11 cellular contexts compared by ENCODE assay signal in the genomic region with DNA sequence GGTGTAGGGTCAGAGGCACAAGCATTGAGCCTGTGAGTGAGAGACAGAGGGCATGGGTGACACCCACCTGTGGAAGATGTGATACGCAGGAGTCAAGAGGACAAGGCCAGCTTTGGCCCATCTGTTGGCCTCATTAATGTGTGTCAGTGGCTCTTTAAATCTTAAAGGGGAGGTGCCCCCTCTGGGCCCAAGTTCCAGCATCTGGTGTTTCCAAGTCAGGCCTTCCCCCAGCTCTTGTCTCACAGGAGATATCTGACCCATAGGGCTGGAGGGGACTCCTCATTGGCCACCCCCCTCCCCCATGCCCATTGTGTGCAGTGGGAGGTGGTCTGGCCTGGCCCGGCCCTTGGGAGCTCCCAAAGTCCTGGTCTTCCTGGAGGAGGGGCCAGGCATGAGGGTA. TPM values are rescaled to one million over a fixed set of nuclear protein-coding genes. Genes with fewer than 3 reads are reported as not detected.
A peak's percentile ranks its signal among the peaks of the same experiment; 100 is the strongest.
DNase-seq lines count a peak whose midpoint lies in the region; ATAC-seq and TF ChIP-seq lines count a peak whose summit lies in the region.
"Had no signal": no experiment of that assay in that cellular context is flagged by ENCODE, and none has a peak within 500 bp of the region (broad histone marks: within the 10 kb centered on the region; RNA-seq: fewer than 3 reads in every experiment).

No MANE protein-coding gene starts in this region.

- intact Hi-C loops in mucosa of descending colon (cut with DNase I, micrococcal nuclease), result no loop called here

- no peaks in the 10 kb centered on the region for H3K27me3 Mint-ChIP-seq in IgD-negative memory B cell

- H3K79me1 ChIP-seq in mesenchymal stem cell (replicated peaks; ENCODE audit: low read length, poor library complexity, severe bottlenecking), result peaks cover 17% of the 10 kb centered on the region

- WGBS in mesenchymal stem cell, result 76% methylated on average over 2 of the region's 2 CpGs

- peaks cover 22 to 30% (median 26%) of the 10 kb centered on the region in 3 donors for H3K4me1 Mint-ChIP-seq in IgD-negative memory B cell

- TF ChIP-seq CTCF in AG10803 (conservative IDR thresholded peaks at IDR 0.05; ENCODE audit: low read length) (no peak), cardiac fibroblast (IDR thresholded peaks at IDR 0.05; ENCODE audit: low read depth, low read length) (no peak), mucosa of descending colon (IDR thresholded peaks at IDR 0.05) (no peak)

- H3K4me1 ChIP-seq in mesenchymal stem cell (ENCODE audit: control insufficient read depth, insufficient read depth, low read depth, low read length), result peaks cover 26% of the 10 kb centered on the region
- H3K4me1 ChIP-seq in mucosa of descending colon (ENCODE audit: low read depth), result peaks cover 17% of the 10 kb centered on the region

- peak overlapping the region; percentile 9 for H3K9ac ChIP-seq in mesenchymal stem cell (ENCODE audit: low read length)

- H3K36me3 Mint-ChIP-seq in IgD-negative memory B cell, result no peaks in the 10 kb centered on the region

- H3K4me3 Mint-ChIP-seq in IgD-negative memory B cell, result peak overlapping the region in 2 of 4 donors; percentile 20 to 35

- no peaks in the 10 kb centered on the region for H3K27me3 ChIP-seq in mesenchymal stem cell (ENCODE audit: control insufficient read depth in 1 of 2, insufficient read depth in 1 of 2, low read length in 2 of 2)

- H3K9me3 ChIP-seq in mesenchymal stem cell (ENCODE audit: control insufficient read depth, low read length) (no peaks in the 10 kb centered on the region), mucosa of descending colon (no peaks in the 10 kb centered on the region)

- peak overlapping the region in 2 of 3 donors; percentile 69 to 91 for H3K27ac Mint-ChIP-seq in IgD-negative memory B cell

- H3K23ac ChIP-seq in mesenchymal stem cell (ENCODE audit: low read length in 2 of 2), result peak overlapping the region in 1 of 2 experiments; percentile 1

- no peak overlapping the region for H3K27ac ChIP-seq in mesenchymal stem cell (ENCODE audit: low read length, poor library complexity, severe bottlenecking)

- H4K91ac ChIP-seq in mesenchymal stem cell (ENCODE audit: low read length), result peak overlapping the region; percentile 2

- no peak overlapping the region for H3K4me3 ChIP-seq in AG10803 (ENCODE audit: low read length)
- H3K4me3 ChIP-seq in cardiac fibroblast (replicated peaks in 1 of 2; ENCODE audit: low read depth in 2 of 2, low read length in 2 of 2), result no peak overlapping the region
- peak overlapping the region in 1 of 2 experiments; percentile 26 for H3K4me3 ChIP-seq in mesenchymal stem cell (ENCODE audit: insufficient read depth in 1 of 2, low read depth in 1 of 2, low read length in 2 of 2)
- H3K4me3 ChIP-seq in mucosa of descending colon, result no peak overlapping the region

- no peak overlapping the region for H2AFZ ChIP-seq in mesenchymal stem cell (ENCODE audit: low read depth, low read length)

- H3K36me3 ChIP-seq in mesenchymal stem cell (ENCODE audit: control insufficient read depth in 1 of 2, insufficient read depth in 2 of 2, low read depth in 1 of 2, low read length in 2 of 2), result peaks cover 54 to 57% of the 10 kb centered on the region in 2 experiments
- no peaks in the 10 kb centered on the region for H3K36me3 ChIP-seq in mucosa of descending colon (ENCODE audit: low read depth)

- H2AK5ac ChIP-seq in mesenchymal stem cell (ENCODE audit: low read length, severe bottlenecking), result no peak overlapping the region

- peak; percentile 59 for DNase-seq in AG10803 (ENCODE audit: low read depth)
- DNase-seq in cardiac fibroblast (ENCODE audit: low read depth in 2 of 2), result peak; percentile 21 to 79
- DNase-seq in mesenchymal stem cell, result peak; percentile 51
- no peak for DNase-seq in hypothalamus (lab: John Stamatoyannopoulos, UW)
- DNase-seq in mucosa of descending colon, result no peak
- DNase-seq in COLO668 (lab: John Stamatoyannopoulos, UW; ENCODE audit: unreplicated experiment), result no peak
- DNase-seq: activated CD4-positive, CD25-positive, alpha-beta regulatory T cell; cerebellar nuclear complex; islet precursor cell had no signal

- H2BK5ac ChIP-seq in mesenchymal stem cell (ENCODE audit: low read depth, low read length, poor library complexity, severe bottlenecking), result no peak overlapping the region

- H3K9me3 Mint-ChIP-seq in IgD-negative memory B cell, result no peaks in the 10 kb centered on the region

- no peak overlapping the region for H3K14ac ChIP-seq in mesenchymal stem cell (ENCODE audit: low read length in 2 of 2)

- ATAC-seq in HG02870 (IDR thresholded peaks at IDR 0.05; ENCODE audit: unreplicated experiment) (no peak), mucosa of descending colon (no peak)

- H2BK120ac ChIP-seq in mesenchymal stem cell (ENCODE audit: low read depth, low read length), result no peak overlapping the region

- H2BK15ac ChIP-seq in mesenchymal stem cell (ENCODE audit: low read depth, poor library complexity, severe bottlenecking), result no peak overlapping the region

- H2BK12ac ChIP-seq in mesenchymal stem cell (ENCODE audit: low read length in 2 of 2), result peak overlapping the region; percentile 45 to 69

- no peak overlapping the region for H3K4ac ChIP-seq in mesenchymal stem cell (ENCODE audit: low read depth in 1 of 2, low read length in 2 of 2)

- no peak overlapping the region for H3K4me2 ChIP-seq in mesenchymal stem cell (ENCODE audit: low read length, poor library complexity, severe bottlenecking)

- peak overlapping the region in 1 of 2 experiments; percentile 37 for H3K18ac ChIP-seq in mesenchymal stem cell (ENCODE audit: low read depth in 1 of 2, low read length in 2 of 2)

- peak overlapping the region; percentile 24 for H4K8ac ChIP-seq in mesenchymal stem cell (ENCODE audit: low read length)

RNA-seq across cellular contexts. Expression of gene KCNK7, which starts 8.9 kb away (rescaled TPM):
- polyA plus RNA-seq in IgD-negative memory B cell, result not detected
- polyA plus RNA-seq in mesenchymal stem cell (2013, experiment 1 of 2), result 0.04 TPM
- 0.08 TPM for polyA plus RNA-seq in mesenchymal stem cell (2013, experiment 2 of 2)
- 1 to 10 TPM in 2 of 3 donors, under 1 TPM in 1; 0.49 to 1.7 (median 1.5) TPM for total RNA-seq in mucosa of descending colon

RNA-seq across cellular contexts. Expression of gene EHBP1L1, which starts 10.8 kb away (rescaled TPM):
- polyA plus RNA-seq in IgD-negative memory B cell, result 16.1 TPM
- 22.5 TPM for polyA plus RNA-seq in mesenchymal stem cell (2013, experiment 1 of 2)
- 22.6 TPM for polyA plus RNA-seq in mesenchymal stem cell (2013, experiment 2 of 2)
- total RNA-seq in mucosa of descending colon, result 100 to 1,000 TPM in 1 of 3 donors, 10 to 100 TPM in 2; 65.8 to 208 (median 65.9) TPM

RNA-seq across cellular contexts. Expression of gene FAM89B, which starts 14.3 kb away (rescaled TPM):
- polyA plus RNA-seq in IgD-negative memory B cell, result 49.0 TPM
- polyA plus RNA-seq in mesenchymal stem cell (2013, experiment 1 of 2), result 50.0 TPM
- polyA plus RNA-seq in mesenchymal stem cell (2013, experiment 2 of 2), result 53.5 TPM
- total RNA-seq in mucosa of descending colon, result 10 to 100 TPM; 26.4 to 61.2 (median 28.5) TPM

RNA-seq across cellular contexts. Expression of gene ZNRD2, which starts 16.4 kb away (rescaled TPM):
- polyA plus RNA-seq in IgD-negative memory B cell, result 86.4 TPM
- 64.9 TPM for polyA plus RNA-seq in mesenchymal stem cell (2013, experiment 1 of 2)
- polyA plus RNA-seq in mesenchymal stem cell (2013, experiment 2 of 2), result 59.8 TPM
- total RNA-seq in mucosa of descending colon, result 10 to 100 TPM; 20.9 to 24.6 (median 21.0) TPM

RNA-seq across cellular contexts. Expression of gene MAP3K11, which starts 27.3 kb away (rescaled TPM):
- 26.5 TPM for polyA plus RNA-seq in IgD-negative memory B cell
- polyA plus RNA-seq in mesenchymal stem cell (2013, experiment 1 of 2), result 36.7 TPM
- polyA plus RNA-seq in mesenchymal stem cell (2013, experiment 2 of 2), result 36.1 TPM
- 100 to 1,000 TPM in 1 of 3 donors, 10 to 100 TPM in 2; 81.6 to 109 (median 95.7) TPM for total RNA-seq in mucosa of descending colon

Comparison
In these comparisons a context has a peak if more than half of its experiments do, and no peak if none do; other contexts are left out.
1. DNase-seq: peak in AG10803 (single experiment), cardiac fibroblast (2 of 2) and mesenchymal stem cell (single experiment); none in hypothalamus (0 of 51), mucosa of descending colon (0 of 3) and COLO668 (single experiment).